8 cellular contexts compared by ENCODE assay signal in the genomic region with DNA sequence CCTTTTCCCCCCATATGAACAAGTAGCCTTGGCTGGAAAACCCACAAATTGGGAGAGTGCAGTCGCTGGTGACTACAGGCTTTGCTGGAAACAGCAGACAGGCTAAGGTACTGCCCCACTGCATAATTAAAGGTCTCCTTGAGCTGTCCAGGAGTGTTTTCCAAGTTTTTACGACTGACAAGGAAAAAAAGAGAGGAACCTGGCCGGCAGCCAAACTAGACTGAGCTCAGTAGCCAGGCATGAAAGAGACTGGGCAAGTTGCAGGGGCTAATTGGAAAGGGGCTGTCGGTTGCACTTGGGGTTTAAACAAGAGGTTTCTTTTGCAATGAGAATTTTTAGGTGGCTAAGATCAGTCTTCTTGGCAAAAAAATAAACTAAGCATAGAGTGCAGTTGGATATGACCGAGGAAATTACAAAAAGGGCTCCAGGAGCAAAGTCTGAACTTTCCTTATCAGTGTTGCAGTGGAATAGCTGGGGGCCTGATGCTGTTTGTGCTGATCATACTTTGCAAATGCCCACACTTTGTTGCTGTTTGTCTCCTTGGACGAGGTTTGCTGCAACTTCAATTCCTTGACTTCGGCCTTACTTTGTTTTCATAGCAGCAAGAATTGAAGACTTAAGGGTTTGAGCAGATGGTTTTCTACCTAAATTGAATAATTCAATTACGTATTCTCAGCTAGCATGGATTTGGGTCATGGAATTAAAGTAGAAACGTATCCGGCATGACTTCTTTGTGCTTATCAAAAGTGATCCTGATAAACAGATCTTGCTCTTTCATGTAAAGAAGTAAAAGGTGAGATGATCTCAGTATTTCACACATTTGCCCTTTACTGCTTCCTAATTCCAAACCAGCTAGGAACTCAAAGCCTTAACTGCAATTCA. TPM values are rescaled to one million over a fixed set of nuclear protein-coding genes. Genes with fewer than 3 reads are reported as not detected.
DNase-seq lines count a peak whose midpoint lies in the region; ATAC-seq lines count a peak whose summit lies in the region.

No MANE protein-coding gene starts in this region.

- H3K36me3 ChIP-seq in iPS-15b (ENCODE audit: control insufficient read depth, insufficient read depth, low read length): no peaks in the 10 kb centered on the region
- H3K36me3 ChIP-seq in skeletal muscle tissue (ENCODE audit: control insufficient read depth in 3 of 3, insufficient read depth in 3 of 3, low read length in 3 of 3): no peaks in the 10 kb centered on the region

- peak; percentile 29 for DNase-seq in AG08396 (ENCODE audit: low spot score)
- DNase-seq in NCI-H1092 (lab: John Stamatoyannopoulos, UW): peak; percentile 29
- peak; percentile 93 for DNase-seq in astrocyte of the hippocampus (ENCODE audit: low read depth, low spot score)
- no peak for DNase-seq in activated CD4-positive, alpha-beta T cell treated with anti-CD3 and anti-CD28 coated beads, Interleukin-2, amount 50 U/mL, for 4 hours

- peak overlapping the region; percentile 43 for H3K27ac ChIP-seq in skeletal muscle tissue (ENCODE audit: low read depth, low read length)

- H3K4me1 ChIP-seq in iPS-15b (ENCODE audit: control insufficient read depth, insufficient read depth, low read length) (peaks cover 2% of the 10 kb centered on the region), skeletal muscle tissue (ENCODE audit: control insufficient read depth in 3 of 3, insufficient read depth in 3 of 3, low read length in 3 of 3) (peaks cover 11 to 16% (median 13%) of the 10 kb centered on the region in 3 donors)

- H3K4me3 ChIP-seq in iPS-15b (ENCODE audit: low read depth, low read length) (peak overlapping the region; percentile 94), skeletal muscle tissue (ENCODE audit: low read length in 3 of 3) (peak overlapping the region; percentile 81 to 92 (median 88))

- no peak for ATAC-seq in HG03025 (IDR thresholded peaks at IDR 0.05; ENCODE audit: low FRiP score, unreplicated experiment)
- ATAC-seq in GM21717 (IDR thresholded peaks at IDR 0.05; ENCODE audit: unreplicated experiment): no peak

- H3K9ac ChIP-seq in iPS-15b (ENCODE audit: low read depth, low read length) (peak overlapping the region; percentile 97), skeletal muscle tissue (ENCODE audit: low read depth in 1 of 3, low read length in 3 of 3) (peak overlapping the region; percentile 89 to 92 (median 89))

- H3K27me3 ChIP-seq in iPS-15b (ENCODE audit: control insufficient read depth, insufficient read depth, low read length) (no peaks in the 10 kb centered on the region), skeletal muscle tissue (ENCODE audit: control insufficient read depth in 3 of 3, insufficient read depth in 3 of 3, low read length in 3 of 3) (no peaks in the 10 kb centered on the region)

- H3K9me3 ChIP-seq in iPS-15b (ENCODE audit: control insufficient read depth, insufficient read depth, low read length): peaks cover 4% of the 10 kb centered on the region
- no peaks in the 10 kb centered on the region for H3K9me3 ChIP-seq in skeletal muscle tissue (ENCODE audit: control insufficient read depth in 3 of 3, low read length in 3 of 3)

RNA-seq across cellular contexts. Expression of a gene that starts 2.2 kb away (rescaled TPM):
- total RNA-seq in skeletal muscle tissue: 21.9 TPM

Comparison
In these comparisons a context has a peak if more than half of its experiments do, and no peak if none do; other contexts are left out.
1. DNase-seq: peak in AG08396 (single experiment), NCI-H1092 (single experiment) and astrocyte of the hippocampus (single experiment); none in activated CD4-positive, alpha-beta T cell treated with anti-CD3 and anti-CD28 coated beads, Interleukin-2, amount 50 U/mL, for 4 hours (0 of 2).